25 cellular contexts compared by ENCODE assay signal in genomic region chr16:86702824-86703588, GRCh38.
"Had no signal": no experiment of that assay in that cellular context is flagged by ENCODE, and none has a peak within 500 bp of the region (broad histone marks: within the 10 kb centered on the region; RNA-seq: fewer than 3 reads in every experiment).

No MANE protein-coding gene starts in this region.

- H3K36me3 ChIP-seq: colonic mucosa, gastrocnemius medialis, lower lobe of right lung, neural progenitor cell, right lobe of liver, thoracic aorta, tibial nerve, upper lobe of left lung, uterus had no signal

- H3K27ac ChIP-seq: colonic mucosa, epithelial cell of prostate, gastrocnemius medialis, lower lobe of right lung, neural progenitor cell, parathyroid adenoma, right lobe of liver, thoracic aorta, tibial nerve, upper lobe of left lung, uterus had no signal

- H3K4me2 ChIP-seq: neural progenitor cell, smooth muscle cell had no signal

- H3K9me3 ChIP-seq: colonic mucosa, gastrocnemius medialis, lower lobe of right lung, mucosa of descending colon, right lobe of liver, thoracic aorta, tibial nerve, upper lobe of left lung, uterus had no signal

- H3K4me1 ChIP-seq: colonic mucosa, gastrocnemius medialis, lower lobe of right lung, neural progenitor cell, parathyroid adenoma, right lobe of liver, tibial nerve, upper lobe of left lung, uterus had no signal

- ATAC-seq: esophagus mucosa, gastrocnemius medialis, left ventricle myocardium superior, lower lobe of right lung, mucosa of descending colon, right lobe of liver had no signal

- H3K79me2 ChIP-seq: parathyroid adenoma had no signal

- DNase-seq: colonic mucosa; effector CD8-positive, alpha-beta T cell; foreskin fibroblast; gastrocnemius medialis; head of caudate nucleus; left ventricle myocardium superior; lower lobe of right lung; mucosa of descending colon; naive B cell; right lobe of liver; stimulated activated CD4-positive, alpha-beta T cell treated with anti-CD3 and anti-CD28 coated beads, Interleukin-12 subunit alpha, Interleukin-12 subunit beta, amount 100 ng/mL, for 4 hours; stimulated activated CD4-positive, alpha-beta T cell treated with anti-CD3 and anti-CD28 coated beads, Interleukin-1b, Interleukin-23, amount 100 ng/mL, for 48 hours; stimulated activated CD4-positive, alpha-beta T cell treated with anti-CD3 and anti-CD28 coated beads, Interleukin-4, amount 100 ng/mL, for 1 hour; stimulated activated CD8-positive, alpha-beta memory T cell treated with anti-CD3 and anti-CD28 coated beads, Interleukin-4, amount 100 ng/mL, for 48 hours; stimulated activated naive CD4-positive, alpha-beta T cell; upper lobe of left lung; uterus had no signal

- H3K9ac ChIP-seq: neural progenitor cell, parathyroid adenoma had no signal

- H3K4me3 ChIP-seq: colonic mucosa, gastrocnemius medialis, lower lobe of right lung, mucosa of descending colon, neural progenitor cell, right lobe of liver, smooth muscle cell, thoracic aorta, tibial nerve, upper lobe of left lung, uterus had no signal

- FAIRE-seq: keratinocyte had no signal

- H2AFZ ChIP-seq: neural progenitor cell, parathyroid adenoma had no signal

- H3K27me3 ChIP-seq: colonic mucosa, neural progenitor cell, right lobe of liver, tibial nerve, upper lobe of left lung had no signal
